Comparison of ENCODE assay signal across 1 cellular context in the genomic region with DNA sequence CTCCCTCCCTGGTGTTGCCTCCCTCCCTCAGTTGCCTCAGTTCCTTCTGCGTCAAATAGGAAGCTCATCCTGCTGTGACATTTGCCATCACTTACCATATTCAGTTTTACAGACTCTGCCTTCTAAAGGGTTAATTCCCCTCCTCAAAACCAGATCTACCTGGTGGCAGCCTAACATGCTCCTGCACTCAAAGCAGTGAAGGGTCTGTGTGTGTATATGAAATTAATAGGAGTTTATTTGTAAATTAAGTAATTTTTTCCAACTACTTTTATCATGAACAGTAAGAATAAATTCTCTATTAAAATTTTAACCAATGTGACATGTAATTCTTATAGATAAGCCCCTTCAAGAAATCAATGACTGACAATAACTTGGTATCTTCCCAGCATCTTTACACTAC.
TF ChIP-seq lines count a peak whose summit lies in the region.

No MANE protein-coding gene starts in this region.

TF ChIP-seq in liver, 16 proteins besides CTCF, POLR2A, EP300 and RAD21 (continued from another document):
- TF ChIP-seq FOXA1 (IDR thresholded peaks at IDR 0.05) (no peak), HNF4A (conservative IDR thresholded peaks at IDR 0.05) (no peak), TAF1 (conservative IDR thresholded peaks at IDR 0.05) (no peak), YY1 (IDR thresholded peaks at IDR 0.05) (no peak), ATF3 (IDR thresholded peaks at IDR 0.05) (no peak)
